ENCODE assay signal across 8 cellular contexts in genomic region chr2:85595378-85596232, GRCh38. TPM values are rescaled to one million over a fixed set of nuclear protein-coding genes. Genes with fewer than 3 reads are reported as not detected.
DNase-seq lines count a peak whose midpoint lies in the region; ATAC-seq and TF ChIP-seq lines count a peak whose summit lies in the region.

A gene with protein sequence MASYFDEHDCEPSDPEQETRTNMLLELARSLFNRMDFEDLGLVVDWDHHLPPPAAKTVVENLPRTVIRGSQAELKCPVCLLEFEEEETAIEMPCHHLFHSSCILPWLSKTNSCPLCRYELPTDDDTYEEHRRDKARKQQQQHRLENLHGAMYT (plus strand): TSS chr2:85595745. CDS start chr2:85595764, 19 bp downstream.

- H3K4me1 ChIP-seq in ovary (ENCODE audit: insufficient read depth): peaks cover 16% of the 10 kb centered on the region
- peaks cover 28 to 40% of the 10 kb centered on the region in 2 donors for H3K4me1 ChIP-seq in thyroid gland

- H3K4me3 ChIP-seq in GM12864 (ENCODE audit: low read depth, low read length) (peak within 1 kb of the TSS; percentile 91), ovary (peak within 1 kb of the TSS; percentile 83), thyroid gland (replicated peaks in 1 of 3) (peak within 1 kb of the TSS; percentile 61 to 72 (median 62))

- TF ChIP-seq POLR2A in ovary (IDR thresholded peaks at IDR 0.05) (peak; percentile 88), thyroid gland (IDR thresholded peaks at IDR 0.05) (peak; percentile 23 to 86)

- TF ChIP-seq EP300 in ovary (IDR thresholded peaks at IDR 0.05): no peak

- DNase-seq in GM12864 (ENCODE audit: low read depth): peak; percentile 96
- DNase-seq in NCI-H1417 (lab: John Stamatoyannopoulos, UW): peak; percentile 89 to 96 (median 95)
- peak; percentile 96 to 99 for DNase-seq in SW 1271 (lab: John Stamatoyannopoulos, UW)
- peak; percentile 74 for DNase-seq in activated naive CD8-positive, alpha-beta T cell treated with anti-CD3 and anti-CD28 coated beads, Interleukin-2, amount 50 U/mL, for 16 hours (ENCODE audit: low read depth, low spot score)
- peak; percentile 97 for DNase-seq in Right ventricle myocardium inferior (ENCODE audit: missing footprints)
- DNase-seq in ovary: peak; percentile 91 to 95 (median 92)
- peak; percentile 96 to 97 for DNase-seq in thyroid gland

- no peaks in the 10 kb centered on the region for H3K9me3 ChIP-seq in ovary
- H3K9me3 ChIP-seq in thyroid gland: no peaks in the 10 kb centered on the region

- H3K27ac ChIP-seq in ovary (peak within 1 kb of the TSS; percentile 11 to 74), thyroid gland (peak within 1 kb of the TSS; percentile 84 to 95 (median 95))

- TF ChIP-seq CTCF in GM12864 (IDR thresholded peaks at IDR 0.05; ENCODE audit: low read depth, low read length, missing control alignments) (no peak), ovary (IDR thresholded peaks at IDR 0.05) (no peak), thyroid gland (IDR thresholded peaks at IDR 0.05) (no peak)

- 0 to 1% (median 0%) methylated on average over 44 to 46 of the region's 46 CpGs for WGBS in ovary, 3 donors
- WGBS in thyroid gland, 2 donors: 0% methylated on average over 15 to 37 of the region's 46 CpGs

- no peaks in the 10 kb centered on the region for H3K36me3 ChIP-seq in ovary
- peaks cover 6 to 12% of the 10 kb centered on the region in 2 donors for H3K36me3 ChIP-seq in thyroid gland

- intact Hi-C loops in Right ventricle myocardium inferior (cut with DNase I) (loop anchor here (5.0 kb wide), 1 partner anchor 33 kb away; the partner anchor contains the start of gene GGCX), ovary (cut with DNase I) (no loop called here), thyroid gland (cut with DNase I) (no loop called here)

- ATAC-seq in HG02759 (IDR thresholded peaks at IDR 0.05; ENCODE audit: unreplicated experiment) (peak; percentile 99), Right ventricle myocardium inferior (peak; percentile 97)

- H3K27me3 ChIP-seq in ovary (no peaks in the 10 kb centered on the region), thyroid gland (no peaks in the 10 kb centered on the region)

RNA-seq across cellular contexts. Expression of the gene that starts here (rescaled TPM):
- total RNA-seq in Right ventricle myocardium inferior: 87.8 TPM
- 100 to 1,000 TPM in 1 of 7 donors, 10 to 100 TPM in 6; 61.1 to 108 (median 93.3) TPM for total RNA-seq in ovary
- polyA plus RNA-seq in ovary: 100 to 1,000 TPM; 123 to 148 TPM
- 100 to 1,000 TPM in 3 of 4 donors, 10 to 100 TPM in 1; 86.9 to 202 (median 168) TPM for total RNA-seq in thyroid gland

Comparison
In these comparisons a context has a peak if more than half of its experiments do, and no peak if none do; other contexts are left out.
1. Peak in every context shown above with its lines: DNase-seq, ATAC-seq, H3K4me3 ChIP-seq and H3K27ac ChIP-seq.